ENCODE assay signal across 26 cellular contexts in the genomic region with DNA sequence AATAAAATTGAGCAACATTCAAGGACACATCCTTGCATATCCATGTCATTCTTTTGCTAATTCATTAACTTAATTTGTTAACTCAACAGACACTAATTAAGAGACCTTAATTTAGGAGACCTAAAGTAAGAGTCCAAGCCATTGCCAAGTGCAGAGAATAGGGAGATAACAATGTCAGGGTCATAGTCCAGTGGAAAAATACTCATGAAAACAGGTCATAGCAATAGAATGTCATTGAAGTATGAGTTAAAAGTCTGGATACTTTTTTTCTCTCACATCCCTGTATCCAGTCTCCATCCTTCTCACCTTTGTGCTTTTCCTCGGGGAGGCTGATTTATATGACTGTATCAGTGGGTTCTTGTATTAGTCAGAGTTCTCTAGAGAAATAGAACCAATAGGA. TPM values are rescaled to one million over a fixed set of nuclear protein-coding genes. Genes with fewer than 3 reads are reported as not detected.
"Had no signal": no experiment of that assay in that cellular context is flagged by ENCODE, and none has a peak within 500 bp of the region (broad histone marks: within the 10 kb centered on the region; RNA-seq: fewer than 3 reads in every experiment).

No MANE protein-coding gene starts in this region.

- H3K4me2 ChIP-seq: PC-9 had no signal

- H3K4me3 ChIP-seq: MG63, PC-9, Peyer's patch, SJCRH30 had no signal

- H3K27me3 ChIP-seq: MG63, Peyer's patch, SJCRH30 had no signal

- H3K9me3 ChIP-seq: MG63, Peyer's patch, SJCRH30 had no signal

- ATAC-seq: Right ventricle myocardium inferior, SK-N-SH treated with all-trans-retinoic acid at 6 μM for 48 hours had no signal

- H3K36me3 ChIP-seq: MG63, Peyer's patch, SJCRH30 had no signal

- H3K4me1 ChIP-seq: Peyer's patch, SJCRH30 had no signal

- H3K27ac ChIP-seq: PC-9, Peyer's patch, SJCRH30 had no signal

- H2AFZ ChIP-seq: PC-9 had no signal

- DNase-seq: IMR-90; Karpas-422; KG1; MG63; NCI-H1092; NCI-H1105 treated with DMSO at 0.1 percent for 48 hours; NCI-H1417 treated with DMSO at 0.1 percent for 48 hours; NCI-H146; NCI-H1694 treated with DMSO at 0.1 percent for 48 hours; NCI-H1930; NCI-H2081; NCI-H2107; NCI-H2227 treated with DMSO at 0.1 percent for 48 hours; NCI-H524; NCI-H69; NCI-H774; NK-92 treated with Interleukin-12 subunit alpha and Interleukin-12 subunit beta, amount 100 ng/mL, for 24 hours; OCI-M1; PC-9; Peyer's patch; SHP77 treated with DMSO at 0.1 percent for 48 hours; SJCRH30 had no signal

RNA-seq across cellular contexts. Expression of gene DPP4, which starts 26.6 kb away (rescaled TPM):
- total RNA-seq: SJCRH30 had no signal

RNA-seq across cellular contexts. Expression of gene GCG, which starts 51.5 kb away (rescaled TPM):
- total RNA-seq: HT-29, IMR-90, NCI-H460, PC-9, Right ventricle myocardium inferior, SJCRH30 had no signal
- polyA plus RNA-seq: IMR-90 had no signal
